ENCODE assay signal across 1 cellular context in the genomic region with DNA sequence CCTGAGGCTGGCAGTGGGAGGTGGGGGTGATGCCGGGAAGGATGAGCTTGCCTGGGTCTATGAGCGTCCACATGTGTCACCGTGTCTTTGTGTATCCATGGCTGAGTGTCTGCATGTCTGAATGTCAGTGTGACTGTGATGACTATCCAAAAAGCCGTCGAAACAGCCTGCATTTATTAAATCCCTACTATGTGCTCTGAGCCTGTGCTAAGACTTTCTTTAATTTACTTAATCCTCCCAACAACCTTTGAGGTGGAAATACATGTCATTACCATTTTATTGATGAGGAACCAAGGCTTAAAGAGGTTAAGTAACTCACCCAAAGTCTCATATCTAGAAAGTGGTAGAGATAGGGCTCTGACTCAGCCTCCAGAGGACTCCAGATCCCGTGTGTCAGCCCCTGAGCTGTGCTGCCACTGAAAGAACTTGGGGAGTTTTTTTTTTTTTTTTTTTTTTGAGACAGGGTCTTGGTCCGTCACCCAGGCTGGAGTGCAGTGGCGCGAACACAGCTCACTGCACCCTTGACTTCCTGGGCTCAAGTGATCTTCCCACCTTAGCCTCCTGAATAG.
TF ChIP-seq lines count a peak whose summit lies in the region.

No MANE protein-coding gene starts in this region.

TF ChIP-seq in GM23338, 12 proteins besides CTCF, POLR2A, EP300 and RAD21 (continued from another document):
- TF ChIP-seq STAT1 (IDR thresholded peaks at IDR 0.05; ENCODE audit: unreplicated experiment): no peak
- TF ChIP-seq, protein P1, sequence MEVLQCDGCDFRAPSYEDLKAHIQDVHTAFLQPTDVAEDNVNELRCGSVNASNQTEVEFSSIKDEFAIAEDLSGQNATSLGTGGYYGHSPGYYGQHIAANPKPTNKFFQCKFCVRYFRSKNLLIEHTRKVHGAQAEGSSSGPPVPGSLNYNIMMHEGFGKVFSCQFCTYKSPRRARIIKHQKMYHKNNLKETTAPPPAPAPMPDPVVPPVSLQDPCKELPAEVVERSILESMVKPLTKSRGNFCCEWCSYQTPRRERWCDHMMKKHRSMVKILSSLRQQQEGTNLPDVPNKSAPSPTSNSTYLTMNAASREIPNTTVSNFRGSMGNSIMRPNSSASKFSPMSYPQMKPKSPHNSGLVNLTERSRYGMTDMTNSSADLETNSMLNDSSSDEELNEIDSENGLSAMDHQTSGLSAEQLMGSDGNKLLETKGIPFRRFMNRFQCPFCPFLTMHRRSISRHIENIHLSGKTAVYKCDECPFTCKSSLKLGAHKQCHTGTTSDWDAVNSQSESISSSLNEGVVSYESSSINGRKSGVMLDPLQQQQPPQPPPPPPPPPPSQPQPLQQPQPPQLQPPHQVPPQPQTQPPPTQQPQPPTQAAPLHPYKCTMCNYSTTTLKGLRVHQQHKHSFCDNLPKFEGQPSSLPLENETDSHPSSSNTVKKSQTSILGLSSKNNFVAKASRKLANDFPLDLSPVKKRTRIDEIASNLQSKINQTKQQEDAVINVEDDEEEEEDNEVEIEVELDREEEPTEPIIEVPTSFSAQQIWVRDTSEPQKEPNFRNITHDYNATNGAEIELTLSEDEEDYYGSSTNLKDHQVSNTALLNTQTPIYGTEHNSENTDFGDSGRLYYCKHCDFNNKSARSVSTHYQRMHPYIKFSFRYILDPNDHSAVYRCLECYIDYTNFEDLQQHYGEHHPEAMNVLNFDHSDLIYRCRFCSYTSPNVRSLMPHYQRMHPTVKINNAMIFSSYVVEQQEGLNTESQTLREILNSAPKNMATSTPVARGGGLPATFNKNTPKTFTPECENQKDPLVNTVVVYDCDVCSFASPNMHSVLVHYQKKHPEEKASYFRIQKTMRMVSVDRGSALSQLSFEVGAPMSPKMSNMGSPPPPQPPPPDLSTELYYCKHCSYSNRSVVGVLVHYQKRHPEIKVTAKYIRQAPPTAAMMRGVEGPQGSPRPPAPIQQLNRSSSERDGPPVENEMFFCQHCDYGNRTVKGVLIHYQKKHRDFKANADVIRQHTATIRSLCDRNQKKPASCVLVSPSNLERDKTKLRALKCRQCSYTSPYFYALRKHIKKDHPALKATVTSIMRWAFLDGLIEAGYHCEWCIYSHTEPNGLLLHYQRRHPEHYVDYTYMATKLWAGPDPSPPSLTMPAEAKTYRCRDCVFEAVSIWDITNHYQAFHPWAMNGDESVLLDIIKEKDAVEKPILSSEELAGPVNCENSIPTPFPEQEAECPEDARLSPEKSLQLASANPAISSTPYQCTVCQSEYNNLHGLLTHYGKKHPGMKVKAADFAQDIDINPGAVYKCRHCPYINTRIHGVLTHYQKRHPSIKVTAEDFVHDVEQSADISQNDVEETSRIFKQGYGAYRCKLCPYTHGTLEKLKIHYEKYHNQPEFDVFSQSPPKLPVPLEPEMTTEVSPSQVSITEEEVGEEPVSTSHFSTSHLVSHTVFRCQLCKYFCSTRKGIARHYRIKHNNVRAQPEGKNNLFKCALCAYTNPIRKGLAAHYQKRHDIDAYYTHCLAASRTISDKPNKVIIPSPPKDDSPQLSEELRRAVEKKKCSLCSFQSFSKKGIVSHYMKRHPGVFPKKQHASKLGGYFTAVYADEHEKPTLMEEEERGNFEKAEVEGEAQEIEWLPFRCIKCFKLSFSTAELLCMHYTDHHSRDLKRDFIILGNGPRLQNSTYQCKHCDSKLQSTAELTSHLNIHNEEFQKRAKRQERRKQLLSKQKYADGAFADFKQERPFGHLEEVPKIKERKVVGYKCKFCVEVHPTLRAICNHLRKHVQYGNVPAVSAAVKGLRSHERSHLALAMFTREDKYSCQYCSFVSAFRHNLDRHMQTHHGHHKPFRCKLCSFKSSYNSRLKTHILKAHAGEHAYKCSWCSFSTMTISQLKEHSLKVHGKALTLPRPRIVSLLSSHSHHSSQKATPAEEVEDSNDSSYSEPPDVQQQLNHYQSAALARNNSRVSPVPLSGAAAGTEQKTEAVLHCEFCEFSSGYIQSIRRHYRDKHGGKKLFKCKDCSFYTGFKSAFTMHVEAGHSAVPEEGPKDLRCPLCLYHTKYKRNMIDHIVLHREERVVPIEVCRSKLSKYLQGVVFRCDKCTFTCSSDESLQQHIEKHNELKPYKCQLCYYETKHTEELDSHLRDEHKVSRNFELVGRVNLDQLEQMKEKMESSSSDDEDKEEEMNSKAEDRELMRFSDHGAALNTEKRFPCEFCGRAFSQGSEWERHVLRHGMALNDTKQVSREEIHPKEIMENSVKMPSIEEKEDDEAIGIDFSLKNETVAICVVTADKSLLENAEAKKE (CRISPR knock-in tag; IDR thresholded peaks at IDR 0.05): no peak
- TF ChIP-seq CREB1 (CRISPR knock-in tag; IDR thresholded peaks at IDR 0.05; ENCODE audit: low read depth): no peak
- no peak for TF ChIP-seq EZH2phosphoT487 (IDR thresholded peaks at IDR 0.05; ENCODE audit: unreplicated experiment)
- no peak for TF ChIP-seq EZH2 (IDR thresholded peaks at IDR 0.05; ENCODE audit: low read depth, unreplicated experiment)
TF ChIP-seq in GM23338: peak in this region for 0.
